Comparison of ENCODE assay signal across 16 cellular contexts in the genomic region with DNA sequence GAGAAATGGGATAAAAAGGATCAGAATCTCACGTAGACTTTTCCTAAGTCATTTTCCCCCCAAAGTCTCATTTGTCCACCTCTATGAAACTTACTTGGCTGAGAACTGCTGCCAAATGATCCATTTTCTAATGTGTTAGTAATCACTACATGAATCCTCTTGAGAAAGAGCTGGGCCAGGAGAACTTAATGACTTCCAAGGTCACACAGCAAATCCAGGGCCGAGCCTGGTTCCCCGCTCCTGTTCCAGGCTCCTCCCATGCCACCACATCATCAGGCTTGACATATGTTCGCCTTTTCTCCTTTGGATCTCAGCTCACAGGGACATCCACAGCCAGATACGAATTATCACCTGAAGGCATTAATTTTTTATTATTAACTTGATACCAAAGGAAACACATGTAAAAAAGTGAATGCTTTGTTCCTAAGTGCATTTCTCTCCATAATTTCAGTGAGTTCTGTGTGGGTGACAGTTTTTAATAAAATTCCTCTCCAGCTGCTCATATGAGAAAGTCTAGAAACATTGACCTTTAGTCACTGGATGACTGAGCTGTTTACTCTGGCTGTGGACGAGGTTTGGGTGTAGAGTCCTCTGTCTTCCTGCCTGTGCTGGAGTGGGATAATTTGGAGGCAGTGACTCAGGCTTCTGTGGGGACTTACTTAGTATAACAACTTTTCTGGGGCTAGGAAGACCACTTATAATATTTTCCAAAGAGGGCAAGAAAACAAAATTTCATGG.
A peak's percentile ranks its signal among the peaks of the same experiment; 100 is the strongest.
DNase-seq lines count a peak whose midpoint lies in the region; ATAC-seq and TF ChIP-seq lines count a peak whose summit lies in the region.
"Had no signal": no experiment of that assay in that cellular context is flagged by ENCODE, and none has a peak within 500 bp of the region (broad histone marks: within the 10 kb centered on the region; RNA-seq: fewer than 3 reads in every experiment).

No MANE protein-coding gene starts in this region.

- H3K9me3 Mint-ChIP-seq in chondrocyte (ENCODE audit: low read depth): peaks cover 37% of the 10 kb centered on the region
- H3K9me3 Mint-ChIP-seq in activated CD8-positive, alpha-beta memory T cell treated with anti-CD3 and anti-CD28 coated beads, Interleukin-2, amount 10 ng/mL, durations not matched to agents 7 days and 5 days (ENCODE audit: low read depth): peaks cover 12% of the 10 kb centered on the region
- peaks cover 0 to 42% (median 11%) of the 10 kb centered on the region in 9 donors for H3K9me3 Mint-ChIP-seq in naive thymus-derived CD8-positive, alpha-beta T cell
- H3K9me3 Mint-ChIP-seq: endodermal cell had no signal

- peak overlapping the region; percentile 49 for H2AFZ ChIP-seq in GM23248
- H2AFZ ChIP-seq in smooth muscle cell (ENCODE audit: low read depth): no peak overlapping the region
- H2AFZ ChIP-seq: PC-9 had no signal

- H3K36me3 ChIP-seq in GM23248 (ENCODE audit: low read depth) (no peaks in the 10 kb centered on the region), smooth muscle cell (ENCODE audit: low read depth) (no peaks in the 10 kb centered on the region)
- H3K36me3 ChIP-seq: BLaER1 had no signal

- no peaks in the 10 kb centered on the region for H4K20me1 ChIP-seq in GM23248 (ENCODE audit: insufficient read depth)
- no peaks in the 10 kb centered on the region for H4K20me1 ChIP-seq in smooth muscle cell (ENCODE audit: low read depth)
- H4K20me1 ChIP-seq: BLaER1 had no signal

- TF ChIP-seq CTCF in chondrocyte (IDR thresholded peaks at IDR 0.05): no peak
- TF ChIP-seq CTCF in smooth muscle cell (IDR thresholded peaks at IDR 0.05; ENCODE audit: borderline replicate concordance, insufficient read depth, poor library complexity, severe bottlenecking): no peak

- H3K36me3 Mint-ChIP-seq in chondrocyte (ENCODE audit: low read depth): no peaks in the 10 kb centered on the region
- no peaks in the 10 kb centered on the region for H3K36me3 Mint-ChIP-seq in activated CD8-positive, alpha-beta memory T cell treated with anti-CD3 and anti-CD28 coated beads, Interleukin-2, amount 10 ng/mL, durations not matched to agents 7 days and 5 days
- H3K36me3 Mint-ChIP-seq in naive thymus-derived CD8-positive, alpha-beta T cell: peaks cover 0 to 3% (median 0%) of the 10 kb centered on the region in 3 donors
- H3K36me3 Mint-ChIP-seq: WTC11 had no signal

- POLR2A ChIA-PET in naive thymus-derived CD8-positive, alpha-beta T cell (lab: Charles Lee): no interaction called here

- H3K4me2 ChIP-seq in GM23248 (ENCODE audit: unreplicated experiment) (peak overlapping the region; percentile 72), smooth muscle cell (no peak overlapping the region)
- H3K4me2 ChIP-seq: BLaER1, PC-9 had no signal

- peaks cover 21% of the 10 kb centered on the region for H3K4me1 Mint-ChIP-seq in chondrocyte (ENCODE audit: low read depth)
- H3K4me1 Mint-ChIP-seq in activated CD8-positive, alpha-beta memory T cell treated with anti-CD3 and anti-CD28 coated beads, Interleukin-2, amount 10 ng/mL, durations not matched to agents 7 days and 5 days: no peaks in the 10 kb centered on the region
- H3K4me1 Mint-ChIP-seq in naive thymus-derived CD8-positive, alpha-beta T cell: peaks cover 0 to 3% (median 0%) of the 10 kb centered on the region in 4 donors

- H3F3A ChIP-seq in GM23248 (ENCODE audit: insufficient read depth): peaks cover 30% of the 10 kb centered on the region
- no peaks in the 10 kb centered on the region for H3F3A ChIP-seq in smooth muscle cell (ENCODE audit: low read depth)

- H3K27ac ChIP-seq in GM23248 (peak overlapping the region; percentile 96), smooth muscle cell (ENCODE audit: low read depth) (peak overlapping the region; percentile 46)
- H3K27ac ChIP-seq: BLaER1, PC-9 had no signal

- no peak overlapping the region for H3K4me3 Mint-ChIP-seq in chondrocyte (ENCODE audit: unreplicated experiment)
- H3K4me3 Mint-ChIP-seq in activated CD8-positive, alpha-beta memory T cell treated with anti-CD3 and anti-CD28 coated beads, Interleukin-2, amount 10 ng/mL, durations not matched to agents 7 days and 5 days: no peak overlapping the region
- no peak overlapping the region for H3K4me3 Mint-ChIP-seq in naive thymus-derived CD8-positive, alpha-beta T cell
- H3K4me3 Mint-ChIP-seq: endodermal cell, WTC11 had no signal

- no peak for ATAC-seq in activated CD8-positive, alpha-beta memory T cell treated with anti-CD3 and anti-CD28 coated beads, Interleukin-2, amount 10 ng/mL, durations not matched to agents 7 days and 5 days
- no peak for ATAC-seq in naive thymus-derived CD8-positive, alpha-beta T cell
- ATAC-seq: WTC11 had no signal

- H3K4me3 ChIP-seq in GM23248 (peak overlapping the region; percentile 33), smooth muscle cell (no peak overlapping the region)
- H3K4me3 ChIP-seq: BLaER1, PC-9 had no signal

- H3K27me3 ChIP-seq in GM23248 (replicated peaks; ENCODE audit: insufficient read depth): no peaks in the 10 kb centered on the region
- H3K27me3 ChIP-seq in smooth muscle cell (ENCODE audit: low read depth): no peaks in the 10 kb centered on the region
- H3K27me3 ChIP-seq: BLaER1 had no signal

- H3K79me2 ChIP-seq in GM23248 (ENCODE audit: insufficient read depth) (no peaks in the 10 kb centered on the region), smooth muscle cell (ENCODE audit: low read depth) (no peaks in the 10 kb centered on the region)

- H3K27me3 Mint-ChIP-seq in chondrocyte (ENCODE audit: low read depth): no peaks in the 10 kb centered on the region
- H3K27me3 Mint-ChIP-seq in activated CD8-positive, alpha-beta memory T cell treated with anti-CD3 and anti-CD28 coated beads, Interleukin-2, amount 10 ng/mL, durations not matched to agents 7 days and 5 days: no peaks in the 10 kb centered on the region
- no peaks in the 10 kb centered on the region for H3K27me3 Mint-ChIP-seq in naive thymus-derived CD8-positive, alpha-beta T cell

- H3K9me3 ChIP-seq in GM23248 (ENCODE audit: low read depth) (no peaks in the 10 kb centered on the region), smooth muscle cell (replicated peaks; ENCODE audit: low read depth) (no peaks in the 10 kb centered on the region)
- H3K9me3 ChIP-seq: BLaER1 had no signal

- no peaks in the 10 kb centered on the region for H3K9me2 ChIP-seq in GM23248 (ENCODE audit: insufficient read depth)

- DNase-seq in GM23248 (peak; percentile 90), chondrocyte (ENCODE audit: low spot score) (no peak), left kidney (ENCODE audit: low read depth, low spot score) (peak; percentile 29), smooth muscle cell (lab: John Stamatoyannopoulos, UW; ENCODE audit: unreplicated experiment) (no peak), OCI-M2 (lab: John Stamatoyannopoulos, UW; ENCODE audit: unreplicated experiment) (no peak), GM19238 (ENCODE audit: insufficient read length, low spot score) (no peak)
- no peak for DNase-seq in activated CD8-positive, alpha-beta memory T cell treated with anti-CD3 and anti-CD28 coated beads, Interleukin-2, amount 10 ng/mL, durations not matched to agents 7 days and 5 days
- DNase-seq in naive thymus-derived CD8-positive, alpha-beta T cell: no peak
- DNase-seq: DMS53; endodermal cell; NCI-H2029 treated with DMSO at 0.1 percent for 48 hours; NCI-H524; PC-9; stimulated activated CD4-positive, alpha-beta T cell treated with anti-CD3 and anti-CD28 coated beads, Interleukin-2, amount 100 ng/mL, for 48 hours had no signal

- 5 to 11% methylated on average over 6 of the region's 6 CpGs for WGBS in GM23248 (ENCODE audit: low coverage in 1 of 2, low lambda C conversion rate in 2 of 2, missing lambda C conversion rate in 2 of 2), 2 experiments
- 76% methylated on average over 6 of the region's 6 CpGs for WGBS in smooth muscle cell (ENCODE audit: low lambda C conversion rate)

- CTCF ChIA-PET in activated CD8-positive, alpha-beta memory T cell treated with anti-CD3 and anti-CD28 coated beads, Interleukin-2, amount 10 ng/mL, durations not matched to agents 7 days and 5 days (lab: Charles Lee): no interaction called here

- H3K4me1 ChIP-seq in GM23248 (ENCODE audit: insufficient read depth): peaks cover 23% of the 10 kb centered on the region
- no peaks in the 10 kb centered on the region for H3K4me1 ChIP-seq in smooth muscle cell (ENCODE audit: low read depth)
- H3K4me1 ChIP-seq: BLaER1 had no signal

- in situ Hi-C loops in GM23248 (cut with MboI): no loop called here

- H3K9ac ChIP-seq in GM23248: peak overlapping the region; percentile 77
- no peak overlapping the region for H3K9ac ChIP-seq in smooth muscle cell (ENCODE audit: low read depth)
- H3K9ac ChIP-seq: BLaER1 had no signal

- peak overlapping the region; percentile 78 for H3K27ac Mint-ChIP-seq in chondrocyte (ENCODE audit: unreplicated experiment)
- H3K27ac Mint-ChIP-seq in activated CD8-positive, alpha-beta memory T cell treated with anti-CD3 and anti-CD28 coated beads, Interleukin-2, amount 10 ng/mL, durations not matched to agents 7 days and 5 days: no peak overlapping the region
- no peak overlapping the region for H3K27ac Mint-ChIP-seq in naive thymus-derived CD8-positive, alpha-beta T cell
- H3K27ac Mint-ChIP-seq: endodermal cell, WTC11 had no signal

Comparison
In these comparisons a context has a peak if more than half of its experiments do, and no peak if none do; other contexts are left out.
1. DNase-seq: peak in GM23248 (single experiment) and left kidney (single experiment); none in chondrocyte (single experiment), smooth muscle cell (single experiment), activated CD8-positive, alpha-beta memory T cell treated with anti-CD3 and anti-CD28 coated beads, Interleukin-2, amount 10 ng/mL, durations not matched to agents 7 days and 5 days (single experiment), OCI-M2 (single experiment), naive thymus-derived CD8-positive, alpha-beta T cell (0 of 10) and GM19238 (single experiment).